22 cellular contexts compared by ENCODE assay signal in the genomic region with DNA sequence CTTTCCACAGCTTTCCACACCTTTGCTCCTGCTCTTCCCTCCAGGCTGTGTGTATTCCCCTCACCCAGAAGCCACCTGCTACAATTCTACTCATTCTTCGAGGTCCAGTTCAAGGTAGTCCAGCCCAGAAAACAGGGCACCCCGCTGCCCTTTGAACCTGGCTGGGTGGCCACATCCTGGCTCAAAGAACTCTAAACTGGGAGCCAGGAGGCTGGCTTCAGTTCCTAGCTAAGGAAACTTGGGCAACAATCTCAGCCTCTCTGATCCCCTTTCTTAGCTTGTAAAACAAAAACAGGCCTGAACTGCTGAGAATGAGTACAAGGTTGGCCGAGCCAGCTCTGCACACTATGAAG. TPM values are rescaled to one million over a fixed set of nuclear protein-coding genes. Genes with fewer than 3 reads are reported as not detected.
"Had no signal": no experiment of that assay in that cellular context is flagged by ENCODE, and none has a peak within 500 bp of the region (broad histone marks: within the 10 kb centered on the region; RNA-seq: fewer than 3 reads in every experiment).

No MANE protein-coding gene starts in this region.

- H3K27ac ChIP-seq: neural progenitor cell had no signal

- DNase-seq: activated CD4-positive, alpha-beta T cell treated with anti-CD3 and anti-CD28 coated beads for 36 hours; activated CD4-positive, CD25-positive, alpha-beta regulatory T cell; activated effector memory CD4-positive, alpha-beta T cell treated with Interleukin-2 at 50 U/mL for 16 hours; activated naive CD4-positive, alpha-beta T cell treated with anti-CD3 and anti-CD28 coated beads for 36 hours; activated naive CD8-positive, alpha-beta T cell treated with anti-CD3 and anti-CD28 coated beads for 36 hours; activated T-cell treated with anti-CD3 and anti-CD28 coated beads for 4 hours; activated T-cell treated with anti-CD3 and anti-CD28 coated beads, Interleukin-2, amount 50 U/mL, for 72 hours; central memory CD4-positive, alpha-beta T cell; foreskin fibroblast; naive thymus-derived CD4-positive, alpha-beta T cell; stimulated activated CD4-positive, alpha-beta T cell treated with anti-CD3 and anti-CD28 coated beads, Interleukin-4, amount 100 ng/mL, for 1 hour; uterus had no signal

- ATAC-seq: activated CD4-positive, alpha-beta T cell treated with anti-CD3 and anti-CD28 coated beads for 36 hours; activated T-cell treated with anti-CD3 and anti-CD28 coated beads, Interleukin-2, amount 50 U/mL, for 72 hours; naive thymus-derived CD4-positive, alpha-beta T cell had no signal

- H3K4me3 ChIP-seq: adrenal gland, heart left ventricle, lung, neural progenitor cell, thoracic aorta, uterus had no signal

- H3K9me3 ChIP-seq: adrenal gland, heart left ventricle, thoracic aorta, uterus had no signal

- H3K27me3 ChIP-seq: adrenal gland, heart left ventricle, neural progenitor cell, uterus had no signal

- H3K9ac ChIP-seq: neural progenitor cell had no signal

- H3K36me3 ChIP-seq: adrenal gland, heart left ventricle, neural progenitor cell, thoracic aorta, uterus had no signal

- H2AFZ ChIP-seq: neural progenitor cell had no signal

- H3K4me2 ChIP-seq: neural progenitor cell had no signal

RNA-seq across cellular contexts. Expression of a gene that starts 4.7 kb away (rescaled TPM):
- total RNA-seq: activated CD4-positive, alpha-beta T cell treated with anti-CD3 and anti-CD28 coated beads for 36 hours; activated naive CD4-positive, alpha-beta T cell treated with anti-CD3 and anti-CD28 coated beads for 36 hours; activated naive CD8-positive, alpha-beta T cell treated with anti-CD3 and anti-CD28 coated beads for 36 hours; activated T-cell treated with anti-CD3 and anti-CD28 coated beads, Interleukin-2, amount 50 U/mL, for 72 hours; adrenal gland; endothelial cell of umbilical vein; kidney epithelial cell; mesenteric fat pad; naive thymus-derived CD4-positive, alpha-beta T cell; omental fat pad; T-helper 1 cell treated with Interleukin-12 subunit alpha and Interleukin-12 subunit beta and Interleukin-4 antibody, amounts not matched to agents 30 ng/mL and 1 ng/mL, for 36 hours; thoracic aorta had no signal
- polyA plus RNA-seq: endothelial cell of umbilical vein; naive thymus-derived CD4-positive, alpha-beta T cell had no signal
